In genomic region chr2:239406316-239406995, GRCh38 we compare ENCODE assay signal across 14 cellular contexts.
"Had no signal": no experiment of that assay in that cellular context is flagged by ENCODE, and none has a peak within 500 bp of the region (broad histone marks: within the 10 kb centered on the region; RNA-seq: fewer than 3 reads in every experiment).

No MANE protein-coding gene starts in this region.

- H3K4me1 ChIP-seq: uterus had no signal

- H3K36me3 ChIP-seq: heart left ventricle, sigmoid colon, suprapubic skin, thyroid gland, uterus had no signal

- ATAC-seq: heart left ventricle; natural killer cell treated with Interleukin-12 subunit alpha and Interleukin-12 subunit beta and Interleukin-15 and Interleukin-18, amount 100 ng/mL, for 72 hours had no signal

- H3K4me3 ChIP-seq: heart left ventricle, sigmoid colon, skin epidermis, suprapubic skin, thyroid gland, uterus had no signal

- H3K27ac ChIP-seq: heart left ventricle, sigmoid colon, skin epidermis, suprapubic skin, thyroid gland, uterus had no signal

- DNase-seq: dermis blood vessel endothelial cell; effector CD4-positive, alpha-beta T cell; foreskin melanocyte; heart left ventricle; hippocampal formation; kidney glomerular epithelial cell; mammary epithelial cell; sigmoid colon; stimulated activated naive CD4-positive, alpha-beta T cell treated with Interleukin-2 at 50 U/mL for 16 hours; thyroid gland; uterus had no signal

- H3K27me3 ChIP-seq: heart left ventricle, sigmoid colon, suprapubic skin, thyroid gland, uterus had no signal

- H3K9me3 ChIP-seq: sigmoid colon, suprapubic skin, thyroid gland, uterus had no signal
